In genomic region chr10:110546077-110546476, GRCh38 we compare ENCODE assay signal across 23 cellular contexts. TPM values are rescaled to one million over a fixed set of nuclear protein-coding genes. Genes with fewer than 3 reads are reported as not detected.
A peak's percentile ranks its signal among the peaks of the same experiment; 100 is the strongest.
DNase-seq lines count a peak whose midpoint lies in the region; ATAC-seq and TF ChIP-seq lines count a peak whose summit lies in the region.
"Had no signal": no experiment of that assay in that cellular context is flagged by ENCODE, and none has a peak within 500 bp of the region (broad histone marks: within the 10 kb centered on the region; RNA-seq: fewer than 3 reads in every experiment).

No MANE protein-coding gene starts in this region.

- no peak overlapping the region for H3K14ac ChIP-seq in IMR-90 (replicated peaks; ENCODE audit: low read depth, low read length)

- H3F3A ChIP-seq in GM23248 (ENCODE audit: insufficient read depth) = no peaks in the 10 kb centered on the region

- H3K9ac ChIP-seq in IMR-90 (ENCODE audit: low read depth, low read length) (no peak overlapping the region), GM23248 (no peak overlapping the region)
- H3K9ac ChIP-seq: KMS-11 had no signal

- no peak for TF ChIP-seq RAD21 in IMR-90 (IDR thresholded peaks at IDR 0.05; ENCODE audit: low read length)

- H3K9me3 ChIP-seq in IMR-90 (ENCODE audit: control insufficient read depth, insufficient read depth, low read length) = no peaks in the 10 kb centered on the region
- H3K9me3 ChIP-seq in GM23248 (ENCODE audit: low read depth) = no peaks in the 10 kb centered on the region
- H3K9me3 ChIP-seq: gastroesophageal sphincter, upper lobe of left lung had no signal

- H3K23ac ChIP-seq in IMR-90 (ENCODE audit: low read depth, low read length) = 0 out of 2 replicates have a peak overlapping the region, but pooled peaks have one; percentile 2

- no peaks in the 10 kb centered on the region for H3K79me2 ChIP-seq in GM23248 (ENCODE audit: insufficient read depth)

- DNase-seq in AG10803 (ENCODE audit: low read depth) = peak; percentile 10
- DNase-seq in IMR-90 = no peak
- peak; percentile 72 for DNase-seq in cerebellum (ENCODE audit: low spot score)
- peak; percentile 18 for DNase-seq in occipital lobe (lab: John Stamatoyannopoulos, UW)
- DNase-seq in NCI-H82 treated with DMSO at 0.1 percent for 48 hours (lab: John Stamatoyannopoulos, UW; ENCODE audit: unreplicated experiment) = no peak
- DNase-seq in COLO668 (lab: John Stamatoyannopoulos, UW; ENCODE audit: unreplicated experiment) = no peak
- no peak for DNase-seq in GM23248
- DNase-seq: activated CD4-positive, alpha-beta T cell treated with anti-CD3 and anti-CD28 coated beads, Interleukin-2, amount 50 U/mL, for 48 hours; activated naive CD4-positive, alpha-beta T cell treated with Interleukin-2 at 50 U/mL for 16 hours; brain microvascular endothelial cell; EL; H7; left colon; mesendoderm; NCI-H2029 treated with DMSO at 0.1 percent for 48 hours; NCI-H526; NK-92 treated with Interleukin-12 subunit alpha and Interleukin-12 subunit beta, amount 100 ng/mL, for 24 hours; T-helper 17 cell; upper lobe of left lung had no signal

- H2BK5ac ChIP-seq in IMR-90 (ENCODE audit: low read depth, low read length, poor library complexity, severe bottlenecking) = no peak overlapping the region

- no peak overlapping the region for H2BK120ac ChIP-seq in IMR-90 (ENCODE audit: low read depth, low read length)

- no peak overlapping the region for H4K8ac ChIP-seq in IMR-90 (ENCODE audit: low read depth in 2 of 2, low read length in 2 of 2)

- no peak for TF ChIP-seq POLR2A in IMR-90 (IDR thresholded peaks at IDR 0.05; ENCODE audit: low read depth, low read length)

- H2BK20ac ChIP-seq in IMR-90 (ENCODE audit: low read depth, low read length) = peak overlapping the region; percentile 48; the same call in 1 of the 2 replicates

- H3K9me1 ChIP-seq in IMR-90 (ENCODE audit: insufficient read depth, low read length) = 0 out of 2 replicates have a peak, but pooled peaks cover 5% of the 10 kb centered on the region

- intact Hi-C loops in IMR-90 (cut with micrococcal nuclease) = no loop called here

- H2AK9ac ChIP-seq in IMR-90 (replicated peaks; ENCODE audit: low read depth, low read length, poor library complexity) = no peak overlapping the region

- H3K4me3 ChIP-seq in AG10803 (ENCODE audit: low read length) (no peak overlapping the region), IMR-90 (ENCODE audit: insufficient read depth, low read depth, low read length) (no peak overlapping the region), GM23248 (no peak overlapping the region)
- H3K4me3 ChIP-seq: gastroesophageal sphincter, upper lobe of left lung had no signal

- H4K5ac ChIP-seq in IMR-90 (ENCODE audit: low read depth, low read length) = no peak overlapping the region

- no TSS peak for BruUV-seq in IMR-90 (replicated peaks; lab: Mats Ljungman, UMichigan)

- dilution Hi-C loops in IMR-90 (cut with HindIII; ENCODE audit: low sequenced_read_pairs, unreplicated experiment) = no loop called here

- 0 out of 3 replicates have a peak overlapping the region, but pooled peaks have one; percentile 1 for H2BK15ac ChIP-seq in IMR-90 (ENCODE audit: low read depth, low read length)

- in situ Hi-C loops in IMR-90 (cut with MboI; ENCODE audit: low sequenced_read_pairs) = loop anchor here (5.0 kb wide), 1 partner anchor 234 kb away; no protein-coding TSS in a partner anchor
- in situ Hi-C loops in GM23248 (cut with MboI) = no loop called here

- H3K4me1 ChIP-seq in IMR-90 (ENCODE audit: control insufficient read depth, insufficient read depth, low read length) (peaks cover 2% of the 10 kb centered on the region; the same call in 1 of the 2 replicates), GM23248 (ENCODE audit: insufficient read depth) (no peaks in the 10 kb centered on the region)
- H3K4me1 ChIP-seq: gastroesophageal sphincter had no signal

- no peaks in the 10 kb centered on the region for H3K9me2 ChIP-seq in GM23248 (ENCODE audit: insufficient read depth)

- H3K36me3 ChIP-seq in IMR-90 (ENCODE audit: control insufficient read depth, insufficient read depth, low read length) (no peaks in the 10 kb centered on the region), GM23248 (ENCODE audit: low read depth) (no peaks in the 10 kb centered on the region)
- H3K36me3 ChIP-seq: brain microvascular endothelial cell, gastroesophageal sphincter, upper lobe of left lung had no signal

- POLR2A ChIA-PET in IMR-90 (lab: Charles Lee; ENCODE audit: unreplicated experiment) = no interaction called here

- peak overlapping the region; percentile 15; the same call in 1 of the 2 replicates for H3K4ac ChIP-seq in IMR-90 (ENCODE audit: low read depth, low read length)

- H3K56ac ChIP-seq in IMR-90 (ENCODE audit: extremely low read depth, insufficient read depth, low read length) = no peak overlapping the region

- H3K27me3 ChIP-seq in IMR-90 (ENCODE audit: control insufficient read depth, insufficient read depth, low read length) (peaks cover 2% of the 10 kb centered on the region; the same call in 1 of the 2 replicates), GM23248 (replicated peaks; ENCODE audit: insufficient read depth) (no peaks in the 10 kb centered on the region)
- H3K27me3 ChIP-seq: brain microvascular endothelial cell, upper lobe of left lung had no signal

- WGBS in IMR-90 (ENCODE audit: extremely low coverage in 2 of 2, insufficient read length in 1 of 2), 2 experiments = 93% methylated on average over 4 of the region's 6 CpGs; no CpG with 5 or more reads in 1 of the 2 experiments
- 80 to 81% methylated on average over 6 of the region's 6 CpGs for WGBS in GM23248 (ENCODE audit: low coverage in 1 of 2, low lambda C conversion rate in 2 of 2, missing lambda C conversion rate in 2 of 2), 2 experiments

- H3K27ac ChIP-seq in IMR-90 (ENCODE audit: insufficient read depth, low read length) (no peak overlapping the region), GM23248 (no peak overlapping the region)
- H3K27ac ChIP-seq: brain microvascular endothelial cell, C4-2B, gastroesophageal sphincter, KMS-11 had no signal

- H3K79me1 ChIP-seq in IMR-90 (ENCODE audit: low read depth in 1 of 2, low read length in 2 of 2) = no peaks in the 10 kb centered on the region

- no peak for ATAC-seq in IMR-90 (ENCODE audit: low read depth)
- ATAC-seq: gastroesophageal sphincter; left colon; stimulated activated memory B cell treated with anti-CD40 and anti-IgM and Interleukin-4, amounts not matched to agents 10 μg/mL and 1 μg/mL and 100 μg/mL, for 72 hours; T-helper 17 cell had no signal

- peak overlapping the region; percentile 2; the same call in 1 of the 2 replicates for H3K18ac ChIP-seq in IMR-90 (ENCODE audit: low read depth, low read length)

- CTCF ChIA-PET in IMR-90 (lab: Yijun Ruan, JAX) = interaction anchor here (0.6 to 2.0 kb wide), 7 partner anchors 9 to 239 kb away, joined by 3 to 11 read pairs (median 4); no protein-coding TSS in a partner anchor

- TF ChIP-seq CTCF in AG10803 (conservative IDR thresholded peaks at IDR 0.05; ENCODE audit: low read length) = no peak
- TF ChIP-seq CTCF in IMR-90 (conservative IDR thresholded peaks at IDR 0.05; ENCODE audit: low read depth, low read length) = no peak

- no peaks in the 10 kb centered on the region for H4K20me1 ChIP-seq in IMR-90 (ENCODE audit: insufficient read depth, low read length)
- no peaks in the 10 kb centered on the region for H4K20me1 ChIP-seq in GM23248 (ENCODE audit: insufficient read depth)

- no peak overlapping the region for H2AFZ ChIP-seq in IMR-90 (replicated peaks; ENCODE audit: low read length, poor library complexity)
- H2AFZ ChIP-seq in GM23248 = no peak overlapping the region

- 0 out of 2 replicates have a peak overlapping the region, but pooled peaks have one; percentile 7 for H4K91ac ChIP-seq in IMR-90 (ENCODE audit: insufficient read depth, low read depth, low read length)

- no peak overlapping the region for H3K4me2 ChIP-seq in IMR-90 (ENCODE audit: low read depth, low read length)
- no peak overlapping the region for H3K4me2 ChIP-seq in GM23248 (ENCODE audit: unreplicated experiment)
- H3K4me2 ChIP-seq: KMS-11 had no signal

- peak overlapping the region; percentile 35 for H2AK5ac ChIP-seq in IMR-90 (ENCODE audit: low read depth, low read length)

TF ChIP-seq in IMR-90, 13 proteins besides CTCF, POLR2A, EP300 and RAD21 (continues in another document):
- TF ChIP-seq NFE2L2 (IDR thresholded peaks at IDR 0.05; ENCODE audit: low read depth, low read length) (no peak), MAFK (IDR thresholded peaks at IDR 0.05; ENCODE audit: low read depth, low read length) (no peak), RFX5 (IDR thresholded peaks at IDR 0.05; ENCODE audit: low read depth, low read length) (no peak), CEBPB (IDR thresholded peaks at IDR 0.05; ENCODE audit: low read depth, low read length) (no peak), SMC3 (IDR thresholded peaks at IDR 0.05; ENCODE audit: low read depth, low read length) (no peak), ELK1 (IDR thresholded peaks at IDR 0.05; ENCODE audit: borderline replicate concordance, low read depth, low read length) (no peak), CHD1 (IDR thresholded peaks at IDR 0.05; ENCODE audit: low read depth, low read length) (no peak), BHLHE40 (IDR thresholded peaks at IDR 0.05; ENCODE audit: low read depth, low read length) (no peak)

RNA-seq across cellular contexts. Expression of gene SMC3, which starts 21.4 kb away (rescaled TPM):
- total RNA-seq in IMR-90 (2012; rRNA removed) = 15.2 and 30.0 TPM in 2 replicates
- polyA plus RNA-seq in IMR-90 (2012; rRNA removed) = 11.7 and 15.0 TPM in 2 replicates
- 1.3 and 2.1 TPM in 2 replicates for polyA plus RNA-seq in IMR-90 (2012; cell fraction: cytosol; rRNA removed)
- polyA plus RNA-seq in IMR-90 (2012; cell fraction: nucleus; rRNA removed; ENCODE audit: low replicate concordance) = 0.76 and 5.6 TPM in 2 replicates
- 41.3 TPM for total RNA-seq in cerebellum
- total RNA-seq in occipital lobe = 59.3 TPM
- 14.4 and 17.8 TPM in 2 replicates for total RNA-seq in GM23248 (2014; rRNA removed; shearing (Covaris generic))
- polyA plus RNA-seq in GM23248 (2016; fragmentation: Nextera tagmentation; extraction: Ambion mirVana) = 57.7 and 60.5 TPM in 2 replicates

RNA-seq across cellular contexts. Expression of gene DUSP5, which starts 48.4 kb away (rescaled TPM):
- total RNA-seq in IMR-90 (2012; rRNA removed) (42.1 and 55.3 TPM in 2 replicates), cerebellum (7.4 TPM), occipital lobe (4.7 TPM)
- polyA plus RNA-seq in IMR-90 (2012; rRNA removed) (48.1 and 61.5 TPM in 2 replicates), GM23248 (2016; fragmentation: Nextera tagmentation; extraction: Ambion mirVana) (5.8 and 13.3 TPM in 2 replicates)
- polyA plus RNA-seq in IMR-90 (2012; cell fraction: cytosol; rRNA removed) = 39.0 and 110 TPM in 2 replicates
- polyA plus RNA-seq in IMR-90 (2012; cell fraction: nucleus; rRNA removed; ENCODE audit: low replicate concordance) = 239 and 414 TPM in 2 replicates
- total RNA-seq in GM23248 (2014; rRNA removed; shearing (Covaris generic)) = 17.8 and 18.0 TPM in 2 replicates

Comparison
In these comparisons a context has a peak if more than half of its experiments do, and no peak if none do; other contexts are left out.
1. DNase-seq: peak in AG10803 (single experiment), cerebellum (single experiment) and occipital lobe (single experiment); none in IMR-90 (single experiment), NCI-H82 treated with DMSO at 0.1 percent for 48 hours (single experiment), COLO668 (single experiment) and GM23248 (single experiment).